16 cellular contexts compared by ENCODE assay signal in genomic region chr2:241959751-241960269, GRCh38.
"Had no signal": no experiment of that assay in that cellular context is flagged by ENCODE, and none has a peak within 500 bp of the region (broad histone marks: within the 10 kb centered on the region; RNA-seq: fewer than 3 reads in every experiment).

No MANE protein-coding gene starts in this region.

- H3K9me3 Mint-ChIP-seq: activated naive CD4-positive, alpha-beta T cell treated with anti-CD3 and anti-CD28 coated beads, Interleukin-2, amount 50 U/mL, for 72 hours; central memory CD8-positive, alpha-beta T cell; naive thymus-derived CD8-positive, alpha-beta T cell had no signal

- H3K9me3 ChIP-seq: body of pancreas, prostate gland, right lobe of liver, stomach, thyroid gland had no signal

- H3K27ac Mint-ChIP-seq: activated naive CD4-positive, alpha-beta T cell treated with anti-CD3 and anti-CD28 coated beads, Interleukin-2, amount 50 U/mL, for 72 hours; T-helper 17 cell had no signal

- H3K4me3 Mint-ChIP-seq: central memory CD8-positive, alpha-beta T cell; naive thymus-derived CD8-positive, alpha-beta T cell; T-helper 17 cell had no signal

- H3K27me3 ChIP-seq: body of pancreas, right lobe of liver, stomach, thyroid gland had no signal

- H3K4me3 ChIP-seq: body of pancreas, prostate gland, right lobe of liver, stomach, thyroid gland had no signal

- ATAC-seq: activated naive CD4-positive, alpha-beta T cell treated with anti-CD3 and anti-CD28 coated beads, Interleukin-2, amount 50 U/mL, for 72 hours; body of pancreas; naive thymus-derived CD8-positive, alpha-beta T cell; right lobe of liver; T-helper 17 cell had no signal

- H3K27ac ChIP-seq: body of pancreas, prostate gland, right lobe of liver, stomach, thyroid gland had no signal

- H3K27me3 Mint-ChIP-seq: central memory CD8-positive, alpha-beta T cell; naive thymus-derived CD8-positive, alpha-beta T cell; T-helper 17 cell had no signal

- H3K36me3 Mint-ChIP-seq: activated naive CD4-positive, alpha-beta T cell treated with anti-CD3 and anti-CD28 coated beads, Interleukin-2, amount 50 U/mL, for 72 hours had no signal

- H3K36me3 ChIP-seq: prostate gland, right lobe of liver, stomach, thyroid gland had no signal

- H3K4me1 ChIP-seq: prostate gland, right lobe of liver, stomach, thyroid gland had no signal

- DNase-seq: activated CD4-positive, alpha-beta T cell treated with anti-CD3 and anti-CD28 coated beads, Interleukin-2, amount 50 U/mL, for 4 hours; activated T-cell treated with anti-CD3 and anti-CD28 coated beads, Interleukin-2, amount 50 U/mL, for 1 hour; amniotic stem cell; dermis blood vessel endothelial cell; erythroblast; hippocampal formation; naive thymus-derived CD8-positive, alpha-beta T cell; right lobe of liver; stimulated activated CD4-positive, alpha-beta T cell treated with anti-CD3 and anti-CD28 coated beads, Interleukin-2, amount 100 ng/mL, for 48 hours; stomach; T-helper 17 cell; thyroid gland had no signal
